Comparison of ENCODE assay signal across 36 cellular contexts in genomic region chr9:22440841-22441240, GRCh38. TPM values are rescaled to one million over a fixed set of nuclear protein-coding genes. Genes with fewer than 3 reads are reported as not detected.
"Had no signal": no experiment of that assay in that cellular context is flagged by ENCODE, and none has a peak within 500 bp of the region (broad histone marks: within the 10 kb centered on the region; RNA-seq: fewer than 3 reads in every experiment).

No MANE protein-coding gene starts in this region.

- H3K9me3 Mint-ChIP-seq: activated naive CD4-positive, alpha-beta T cell treated with anti-CD3 and anti-CD28 coated beads, Interleukin-2, amount 50 U/mL, for 72 hours; activated T-cell treated with anti-CD3 and anti-CD28 coated beads, Interleukin-2, amount 50 U/mL, for 4 hours; T-helper 1 cell treated with Interleukin-12 subunit alpha and Interleukin-12 subunit beta and Interleukin-4 antibody, amounts not matched to agents 30 μg/mL and 1 μg/mL, for 36 hours; T-helper 2 cell treated with Interferon-gamma antibody and Interleukin-4, amounts not matched to agents 5 μg/mL and 100 μg/mL, for 36 hours had no signal

- H3K27me3 ChIP-seq: body of pancreas, brain microvascular endothelial cell, breast epithelium had no signal

- H3K27ac ChIP-seq: adrenal gland, body of pancreas, brain microvascular endothelial cell, breast epithelium, VCaP had no signal

- DNase-seq: activated B cell treated with CpG ODN at 0.5 μM for 24 hours; activated CD4-positive, alpha-beta memory T cell treated with anti-CD3 and anti-CD28 coated beads for 36 hours; activated CD4-positive, alpha-beta T cell treated with anti-CD3 and anti-CD28 coated beads for 4 hours; activated CD4-positive, alpha-beta T cell treated with anti-CD3 and anti-CD28 coated beads, Interleukin-2, amount 10 ng/mL, durations not matched to agents 24 days and 14 days; activated CD4-positive, alpha-beta T cell treated with anti-CD3 and anti-CD28 coated beads, Interleukin-2, amount 50 U/mL, for 1 hour; activated CD4-positive, alpha-beta T cell treated with anti-CD3 and anti-CD28 coated beads, Interleukin-2, amount 50 U/mL, for 4 hours; activated CD4-positive, CD25-positive, alpha-beta regulatory T cell treated with anti-CD3 and anti-CD28 coated beads, Interleukin-2, amount 50 U/mL, for 72 hours; activated CD8-positive, alpha-beta memory T cell treated with anti-CD3 and anti-CD28 coated beads, Interleukin-2, amount 50 U/mL, for 4 hours; activated CD8-positive, alpha-beta T cell treated with anti-CD3 and anti-CD28 coated beads for 36 hours; activated effector memory CD4-positive, alpha-beta T cell treated with anti-CD3 and anti-CD28 coated beads, Interleukin-2, amount 50 U/mL, for 16 hours; activated gamma-delta T cell treated with Interleukin-2 at 50 U/mL for 16 hours; activated naive CD4-positive, alpha-beta T cell; activated naive CD4-positive, alpha-beta T cell treated with anti-CD3 and anti-CD28 coated beads for 36 hours; activated naive CD4-positive, alpha-beta T cell treated with anti-CD3 and anti-CD28 coated beads, Interleukin-2, amount 50 U/mL, for 16 hours; activated naive CD8-positive, alpha-beta T cell treated with anti-CD3 and anti-CD28 coated beads for 36 hours; activated T-cell treated with anti-CD3 and anti-CD28 coated beads for 4 hours; activated T-cell treated with anti-CD3 and anti-CD28 coated beads, Interleukin-2, amount 50 U/mL, for 1 hour; activated T-cell treated with anti-CD3 and anti-CD28 coated beads, Interleukin-2, amount 50 U/mL, for 4 hours; activated T-cell treated with anti-CD3 and anti-CD28 coated beads, Interleukin-2, amount 50 U/mL, for 72 hours; adrenal gland; amniotic stem cell; aorta; body of pancreas; brain microvascular endothelial cell; SW 1271; T-helper 1 cell; T-helper 2 cell; T-helper 9 cell had no signal

- H3K36me3 ChIP-seq: adrenal gland, brain microvascular endothelial cell, breast epithelium had no signal

- H3K4me3 Mint-ChIP-seq: activated B cell treated with CpG ODN at 0.5 μM for 24 hours; activated CD4-positive, alpha-beta memory T cell treated with anti-CD3 and anti-CD28 coated beads for 36 hours; activated CD4-positive, alpha-beta T cell treated with anti-CD3 and anti-CD28 coated beads, Interleukin-2, amount 10 ng/mL, durations not matched to agents 24 days and 14 days; activated CD8-positive, alpha-beta T cell treated with anti-CD3 and anti-CD28 coated beads for 36 hours; activated naive CD4-positive, alpha-beta T cell treated with anti-CD3 and anti-CD28 coated beads for 36 hours; activated naive CD8-positive, alpha-beta T cell treated with anti-CD3 and anti-CD28 coated beads for 36 hours; activated T-cell treated with anti-CD3 and anti-CD28 coated beads, Interleukin-2, amount 50 U/mL, for 4 hours; activated T-cell treated with anti-CD3 and anti-CD28 coated beads, Interleukin-2, amount 50 U/mL, for 72 hours; activated T-helper 1 cell treated with anti-CD3 and anti-CD28 coated beads, Interleukin-12 subunit alpha, Interleukin-12 subunit beta, Interleukin-2, Interleukin-4 antibody, amounts not matched to agents 30 ng/mL and 10 ng/mL and 1 ng/mL, durations not matched to agents 14 hours and 24 hours and 36 hours; activated T-helper 17 cell treated with anti-CD3 and anti-CD28 coated beads, Interleukin-2, amount 50 U/mL, for 72 hours; T-helper 1 cell treated with Interleukin-12 subunit alpha and Interleukin-12 subunit beta and Interleukin-4 antibody, amounts not matched to agents 30 μg/mL and 1 μg/mL, for 36 hours; T-helper 2 cell treated with Interferon-gamma antibody and Interleukin-4, amounts not matched to agents 5 μg/mL and 100 μg/mL, for 36 hours had no signal

- H3K4me1 ChIP-seq: adrenal gland, body of pancreas, breast epithelium had no signal

- ATAC-seq: activated CD8-positive, alpha-beta T cell treated with anti-CD3 and anti-CD28 coated beads for 36 hours; activated naive CD4-positive, alpha-beta T cell treated with anti-CD3 and anti-CD28 coated beads, Interleukin-2, amount 50 U/mL, for 72 hours; activated T-cell treated with anti-CD3 and anti-CD28 coated beads, Interleukin-2, amount 50 U/mL, for 4 hours; activated T-cell treated with anti-CD3 and anti-CD28 coated beads, Interleukin-2, amount 50 U/mL, for 72 hours; activated T-helper 17 cell treated with anti-CD3 and anti-CD28 coated beads, Interleukin-2, amount 50 U/mL, for 72 hours; body of pancreas had no signal

- H3K9me3 ChIP-seq: adrenal gland, body of pancreas, breast epithelium had no signal

- H3K4me3 ChIP-seq: adrenal gland, body of pancreas, breast epithelium had no signal

- H3K27ac Mint-ChIP-seq: activated B cell treated with CpG ODN at 0.5 μM for 24 hours; activated CD4-positive, alpha-beta memory T cell treated with anti-CD3 and anti-CD28 coated beads for 36 hours; activated CD4-positive, alpha-beta T cell treated with anti-CD3 and anti-CD28 coated beads, Interleukin-2, amount 10 ng/mL, durations not matched to agents 24 days and 14 days; activated CD8-positive, alpha-beta T cell treated with anti-CD3 and anti-CD28 coated beads for 36 hours; activated naive CD4-positive, alpha-beta T cell treated with anti-CD3 and anti-CD28 coated beads for 36 hours; activated naive CD4-positive, alpha-beta T cell treated with anti-CD3 and anti-CD28 coated beads, Interleukin-2, amount 50 U/mL, for 72 hours; activated naive CD8-positive, alpha-beta T cell treated with anti-CD3 and anti-CD28 coated beads for 36 hours; activated T-cell treated with anti-CD3 and anti-CD28 coated beads, Interleukin-2, amount 50 U/mL, for 72 hours; activated T-helper 1 cell treated with anti-CD3 and anti-CD28 coated beads, Interleukin-12 subunit alpha, Interleukin-12 subunit beta, Interleukin-2, Interleukin-4 antibody, amounts not matched to agents 30 ng/mL and 10 ng/mL and 1 ng/mL, durations not matched to agents 14 hours and 24 hours and 36 hours; activated T-helper 17 cell treated with anti-CD3 and anti-CD28 coated beads, Interleukin-2, amount 50 U/mL, for 72 hours; T-helper 1 cell treated with Interleukin-12 subunit alpha and Interleukin-12 subunit beta and Interleukin-4 antibody, amounts not matched to agents 30 μg/mL and 1 μg/mL, for 36 hours; T-helper 2 cell treated with Interferon-gamma antibody and Interleukin-4, amounts not matched to agents 5 μg/mL and 100 μg/mL, for 36 hours had no signal

- H3K4me1 Mint-ChIP-seq: activated B cell treated with CpG ODN at 0.5 μM for 24 hours; activated CD4-positive, alpha-beta T cell treated with anti-CD3 and anti-CD28 coated beads, Interleukin-2, amount 10 ng/mL, durations not matched to agents 24 days and 14 days; activated naive CD8-positive, alpha-beta T cell treated with anti-CD3 and anti-CD28 coated beads for 36 hours; activated T-helper 17 cell treated with anti-CD3 and anti-CD28 coated beads, Interleukin-2, amount 50 U/mL, for 72 hours had no signal

RNA-seq across cellular contexts. Expression of gene DMRTA1, which starts 5.8 kb away (rescaled TPM):
- total RNA-seq: activated B cell treated with CpG ODN at 0.5 μM for 24 hours; activated CD4-positive, alpha-beta memory T cell treated with anti-CD3 and anti-CD28 coated beads for 36 hours; activated CD4-positive, alpha-beta T cell treated with anti-CD3 and anti-CD28 coated beads, Interleukin-2, amount 10 ng/mL, durations not matched to agents 24 days and 14 days; activated CD8-positive, alpha-beta memory T cell treated with anti-CD3 and anti-CD28 coated beads for 36 hours; activated CD8-positive, alpha-beta T cell treated with anti-CD3 and anti-CD28 coated beads for 36 hours; activated naive CD4-positive, alpha-beta T cell treated with anti-CD3 and anti-CD28 coated beads for 36 hours; activated naive CD4-positive, alpha-beta T cell treated with anti-CD3 and anti-CD28 coated beads, Interleukin-2, amount 50 U/mL, for 72 hours; activated naive CD8-positive, alpha-beta T cell treated with anti-CD3 and anti-CD28 coated beads for 36 hours; activated T-cell treated with anti-CD3 and anti-CD28 coated beads, Interleukin-2, amount 50 U/mL, for 4 hours; activated T-cell treated with anti-CD3 and anti-CD28 coated beads, Interleukin-2, amount 50 U/mL, for 72 hours; activated T-helper 1 cell treated with anti-CD3 and anti-CD28 coated beads, Interleukin-12 subunit alpha, Interleukin-12 subunit beta, Interleukin-2, Interleukin-4 antibody, amounts not matched to agents 30 ng/mL and 10 ng/mL and 1 ng/mL, durations not matched to agents 14 hours and 24 hours and 36 hours had no signal
- polyA plus RNA-seq: aorta had no signal
